In the genomic region with DNA sequence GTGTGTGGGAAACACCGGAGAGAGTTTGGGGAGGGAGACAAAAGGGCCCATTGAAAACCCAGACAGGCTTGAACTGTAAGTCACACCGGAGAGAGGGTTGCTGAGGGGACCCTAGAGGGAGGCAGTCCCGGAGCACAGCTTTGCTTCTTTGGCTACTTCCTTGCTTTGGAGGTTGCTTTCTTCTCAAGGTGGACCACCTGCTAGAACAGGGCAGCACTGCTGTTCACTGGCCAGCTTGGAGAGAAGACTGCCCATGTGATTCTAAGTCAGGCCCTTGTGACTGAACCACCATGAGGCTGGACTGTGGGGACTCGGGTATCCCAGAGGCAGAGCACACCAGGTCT, we compare ENCODE assay signal across 1 cellular context.
TF ChIP-seq lines count a peak whose summit lies in the region.

No MANE protein-coding gene starts in this region.

TF ChIP-seq in GM12878, 131 proteins besides CTCF, POLR2A, EP300 and RAD21:
- TF ChIP-seq SREBF1 (IDR thresholded peaks at IDR 0.05; ENCODE audit: low read length) (no peak), SREBF2 (IDR thresholded peaks at IDR 0.05; ENCODE audit: low read length) (no peak), STAT1 (conservative IDR thresholded peaks at IDR 0.05) (no peak), MEF2B (IDR thresholded peaks at IDR 0.05; ENCODE audit: partially characterized antibody, poor library complexity, severe bottlenecking) (no peak)
- TF ChIP-seq, protein P1, sequence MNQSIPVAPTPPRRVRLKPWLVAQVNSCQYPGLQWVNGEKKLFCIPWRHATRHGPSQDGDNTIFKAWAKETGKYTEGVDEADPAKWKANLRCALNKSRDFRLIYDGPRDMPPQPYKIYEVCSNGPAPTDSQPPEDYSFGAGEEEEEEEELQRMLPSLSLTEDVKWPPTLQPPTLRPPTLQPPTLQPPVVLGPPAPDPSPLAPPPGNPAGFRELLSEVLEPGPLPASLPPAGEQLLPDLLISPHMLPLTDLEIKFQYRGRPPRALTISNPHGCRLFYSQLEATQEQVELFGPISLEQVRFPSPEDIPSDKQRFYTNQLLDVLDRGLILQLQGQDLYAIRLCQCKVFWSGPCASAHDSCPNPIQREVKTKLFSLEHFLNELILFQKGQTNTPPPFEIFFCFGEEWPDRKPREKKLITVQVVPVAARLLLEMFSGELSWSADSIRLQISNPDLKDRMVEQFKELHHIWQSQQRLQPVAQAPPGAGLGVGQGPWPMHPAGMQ (IDR thresholded peaks at IDR 0.05; ENCODE audit: borderline replicate concordance), result no peak
